23 cellular contexts compared by ENCODE assay signal in the genomic region with DNA sequence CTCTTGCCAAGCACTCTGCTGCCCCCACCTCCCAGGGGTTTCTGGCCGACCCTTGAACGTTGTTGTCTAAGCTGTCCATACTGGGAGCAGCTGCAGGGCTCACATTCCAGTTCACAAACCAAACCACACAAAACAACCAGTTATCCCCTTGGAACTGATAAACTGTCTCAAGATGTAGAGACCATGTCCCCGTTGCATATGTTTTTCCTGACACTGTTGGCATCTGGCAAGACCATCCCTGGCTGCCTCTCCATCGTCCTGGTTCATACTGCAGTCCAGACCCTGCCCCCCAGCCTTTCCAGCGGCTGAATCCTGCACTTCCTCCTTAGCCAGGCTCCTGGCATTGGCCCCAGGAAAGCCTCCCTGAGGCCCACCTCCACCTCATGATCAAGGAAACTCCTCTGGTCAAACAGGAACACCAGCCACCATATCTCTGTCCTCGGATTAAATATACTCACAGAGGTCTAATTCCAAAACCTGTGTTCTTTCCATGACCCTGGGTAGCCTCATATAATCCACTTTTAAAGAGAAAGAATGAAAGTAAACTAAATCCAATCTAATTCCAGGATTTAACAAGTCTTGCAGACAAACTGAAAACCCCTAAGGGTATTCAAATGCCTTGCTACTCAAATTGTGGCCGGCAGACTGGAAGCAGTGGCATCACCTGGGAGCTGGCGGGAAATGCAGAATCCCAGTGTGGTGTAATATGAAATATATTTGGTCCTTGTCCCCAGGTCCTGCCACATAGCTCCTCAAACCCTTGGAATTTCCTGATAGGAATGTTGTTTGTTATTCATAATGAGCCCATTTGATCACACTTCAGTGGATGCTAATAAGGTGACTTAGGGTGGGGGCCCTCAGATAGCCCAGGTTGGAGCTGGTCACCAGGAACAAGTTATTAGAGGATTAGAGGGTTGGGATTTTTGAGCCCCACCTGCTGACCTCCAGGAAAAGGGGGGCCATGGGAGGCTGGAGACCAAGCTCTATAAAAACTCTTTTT. TPM values are rescaled to one million over a fixed set of nuclear protein-coding genes. Genes with fewer than 3 reads are reported as not detected.
DNase-seq lines count a peak whose midpoint lies in the region; ATAC-seq, FAIRE-seq and TF ChIP-seq lines count a peak whose summit lies in the region.
"Had no signal": no experiment of that assay in that cellular context is flagged by ENCODE, and none has a peak within 500 bp of the region (broad histone marks: within the 10 kb centered on the region; RNA-seq: fewer than 3 reads in every experiment).

No MANE protein-coding gene starts in this region.

- H4K20me1 ChIP-seq in H9 (ENCODE audit: control insufficient read depth, insufficient read depth, insufficient read length), result no peaks in the 10 kb centered on the region

- H2BK20ac ChIP-seq in H9 (ENCODE audit: low read depth, low read length, poor library complexity, severe bottlenecking), result peak overlapping the region; percentile 1

- no peaks in the 10 kb centered on the region; a peak in 1 of 7 replicates for H3K36me3 Mint-ChIP-seq in H9 (ENCODE audit: insufficient read depth in 1 of 3, low read depth in 3 of 3)
- no peaks in the 10 kb centered on the region for H3K36me3 Mint-ChIP-seq in WTC11
- H3K36me3 Mint-ChIP-seq: CD4-positive, alpha-beta memory T cell had no signal

- H2BK15ac ChIP-seq in H9 (ENCODE audit: low read depth, low read length) (no peak overlapping the region), mesenchymal stem cell (ENCODE audit: low read depth, poor library complexity, severe bottlenecking) (no peak overlapping the region)

- H4K5ac ChIP-seq in H9 (ENCODE audit: insufficient read length, low read depth, low read length), result no peak overlapping the region

- H3K27ac ChIP-seq in H9 (ENCODE audit: insufficient read length, low read depth, low read length) (no peak overlapping the region), mesenchymal stem cell (ENCODE audit: low read length, poor library complexity, severe bottlenecking) (no peak overlapping the region), upper lobe of right lung (no peak overlapping the region)
- H3K27ac ChIP-seq: HL-60, PC-9, SJSA1 had no signal

- H3K9me3 Mint-ChIP-seq in H9 (no peaks in the 10 kb centered on the region; a peak in 1 of 5 replicates), WTC11 (no peaks in the 10 kb centered on the region)

- H3K79me2 ChIP-seq in H9 (ENCODE audit: insufficient read depth, low read length), result 0 out of 2 replicates have a peak, but pooled peaks cover 2% of the 10 kb centered on the region

- H4K8ac ChIP-seq in H9 (replicated peaks; ENCODE audit: insufficient read length, low read depth, low read length), result no peak overlapping the region
- no peak overlapping the region for H4K8ac ChIP-seq in mesenchymal stem cell (ENCODE audit: low read length)

- no peak overlapping the region for H3K4ac ChIP-seq in H9 (ENCODE audit: low read depth, low read length)
- no peak overlapping the region for H3K4ac ChIP-seq in mesenchymal stem cell (ENCODE audit: low read depth in 1 of 2, low read length in 2 of 2)

- H3K23me2 ChIP-seq in H9 (ENCODE audit: insufficient read length, low read depth, low read length, poor library complexity, severe bottlenecking), result no peaks in the 10 kb centered on the region

- H3K23ac ChIP-seq in H9 (ENCODE audit: insufficient read length, low read depth, low read length) (no peak overlapping the region), mesenchymal stem cell (ENCODE audit: low read length in 2 of 2) (peak overlapping the region in 1 of 2 experiments; percentile 6)

- no peak for FAIRE-seq in urothelium cell line (lab: Jason Lieb, UNC)
- FAIRE-seq: GM12878, HTR-8/SVneo had no signal

- H3K27me3 ChIP-seq in H9 (ENCODE audit: insufficient read depth, low read length) (no peaks in the 10 kb centered on the region), mesenchymal stem cell (ENCODE audit: control insufficient read depth in 1 of 2, insufficient read depth in 1 of 2, low read length in 2 of 2) (no peaks in the 10 kb centered on the region), upper lobe of right lung (no peaks in the 10 kb centered on the region)
- H3K27me3 ChIP-seq: SJSA1 had no signal

- H3K4me3 Mint-ChIP-seq in H9 (peak overlapping the region in 1 of 2 experiments; percentile 34; a peak in 1 of 5 replicates), WTC11 (no peak overlapping the region)
- H3K4me3 Mint-ChIP-seq: B cell; CD4-positive, alpha-beta memory T cell had no signal

- H3K27me3 Mint-ChIP-seq in H9 (ENCODE audit: low read depth) (peaks cover 5% of the 10 kb centered on the region), WTC11 (ENCODE audit: low read depth) (no peaks in the 10 kb centered on the region)

- no peak for TF ChIP-seq CTCF in H9 (conservative IDR thresholded peaks at IDR 0.05)
- TF ChIP-seq CTCF in WTC11 (IDR thresholded peaks at IDR 0.05), result no peak
- no peak for TF ChIP-seq CTCF in upper lobe of right lung (IDR thresholded peaks at IDR 0.05)

- no peak overlapping the region for H2BK5ac ChIP-seq in H9 (ENCODE audit: insufficient read length, low read length)
- H2BK5ac ChIP-seq in mesenchymal stem cell (ENCODE audit: low read depth, low read length, poor library complexity, severe bottlenecking), result no peak overlapping the region

- H3K27ac Mint-ChIP-seq in H9 (peak overlapping the region in 2 of 3 experiments; percentile 73 to 91; a peak in 5 of 7 replicates), WTC11 (peak overlapping the region; percentile 82)
- H3K27ac Mint-ChIP-seq: B cell; CD4-positive, alpha-beta memory T cell had no signal

- H3K4me2 ChIP-seq in H9 (ENCODE audit: insufficient read depth, insufficient read length, low read length) (no peak overlapping the region), mesenchymal stem cell (ENCODE audit: low read length, poor library complexity, severe bottlenecking) (no peak overlapping the region)
- H3K4me2 ChIP-seq: PC-9 had no signal

- H2AFZ ChIP-seq in H9 (ENCODE audit: low read length) (peak overlapping the region; percentile 7), mesenchymal stem cell (ENCODE audit: low read depth, low read length) (no peak overlapping the region)
- H2AFZ ChIP-seq: PC-9 had no signal

- intact Hi-C loops in upper lobe of right lung (cut with DNase I), result no loop called here

- H3K14ac ChIP-seq in H9 (ENCODE audit: insufficient read depth, low read length) (no peak overlapping the region), mesenchymal stem cell (ENCODE audit: low read length in 2 of 2) (no peak overlapping the region)

- CTCF ChIA-PET in WTC11 (lab: Charles Lee), result interaction anchor here (0.6 to 2.0 kb wide), 6 partner anchors 14 to 256 kb away, joined by 3 to 7 read pairs (median 4); partner anchors contain the start of gene GAS7

- no peaks in the 10 kb centered on the region for H3K79me1 ChIP-seq in H9 (ENCODE audit: insufficient read depth, low read depth, low read length, poor library complexity, severe bottlenecking)
- peaks cover 13% of the 10 kb centered on the region for H3K79me1 ChIP-seq in mesenchymal stem cell (replicated peaks; ENCODE audit: low read length, poor library complexity, severe bottlenecking)

- no peaks in the 10 kb centered on the region for H3K36me3 ChIP-seq in mesenchymal stem cell (ENCODE audit: control insufficient read depth in 1 of 2, insufficient read depth in 2 of 2, low read depth in 1 of 2, low read length in 2 of 2)
- no peaks in the 10 kb centered on the region for H3K36me3 ChIP-seq in upper lobe of right lung
- H3K36me3 ChIP-seq: HAP-1, SJSA1 had no signal

- DNase-seq in H9 (no peak), WTC11 (ENCODE audit: low spot score) (no peak), mesenchymal stem cell (no peak), upper lobe of right lung (peak; percentile 30), urothelium cell line (ENCODE audit: low spot score) (no peak)
- no peak for DNase-seq in stimulated activated CD4-positive, alpha-beta T cell treated with anti-CD3 and anti-CD28 coated beads, Interleukin-2, amount 100 ng/mL, for 24 hours
- DNase-seq: CD4-positive, alpha-beta memory T cell; DMS79 treated with DMSO at 0.1 percent for 48 hours; GDM1; KBM-7; NCI-H1048; NCI-H2081 treated with DMSO at 0.1 percent for 48 hours; NCI-H510A; NCI-H774; PC-9 had no signal

- H3K9ac ChIP-seq in H9 (ENCODE audit: extremely low read depth, insufficient read length, low read length) (no peak overlapping the region), mesenchymal stem cell (ENCODE audit: low read length) (no peak overlapping the region)

- no peak overlapping the region for H2AK5ac ChIP-seq in H9 (ENCODE audit: insufficient read length, low read length)
- no peak overlapping the region for H2AK5ac ChIP-seq in mesenchymal stem cell (ENCODE audit: low read length, severe bottlenecking)

- POLR2A ChIA-PET in WTC11 (lab: Charles Lee), result no interaction called here

- no peak overlapping the region for H3T11ph ChIP-seq in H9 (ENCODE audit: low read length)

- H3K56ac ChIP-seq in H9 (ENCODE audit: insufficient read length, low read depth, low read length), result no peak overlapping the region

- H3K4me1 Mint-ChIP-seq in H9 (peaks cover 42 to 46% of the 10 kb centered on the region in 2 experiments), WTC11 (peaks cover 49% of the 10 kb centered on the region)
- H3K4me1 Mint-ChIP-seq: B cell; CD4-positive, alpha-beta memory T cell had no signal

- no peaks in the 10 kb centered on the region for H3K9me3 ChIP-seq in H9 (ENCODE audit: control insufficient read depth, low read depth, low read length)
- no peaks in the 10 kb centered on the region for H3K9me3 ChIP-seq in mesenchymal stem cell (ENCODE audit: control insufficient read depth, low read length)
- H3K9me3 ChIP-seq in upper lobe of right lung, result no peaks in the 10 kb centered on the region
- H3K9me3 ChIP-seq: HAP-1, SJSA1 had no signal

- H2BK12ac ChIP-seq in H9 (ENCODE audit: insufficient read length, low read depth, low read length), result no peak overlapping the region
- H2BK12ac ChIP-seq in mesenchymal stem cell (ENCODE audit: low read length in 2 of 2), result no peak overlapping the region

- H3K4me3 ChIP-seq in mesenchymal stem cell (ENCODE audit: insufficient read depth in 1 of 2, low read depth in 1 of 2, low read length in 2 of 2), result no peak overlapping the region
- no peak overlapping the region for H3K4me3 ChIP-seq in upper lobe of right lung
- H3K4me3 ChIP-seq: GM12878, HAP-1, PC-9, SJSA1 had no signal

- H4K91ac ChIP-seq in H9 (ENCODE audit: insufficient read length, low read depth, low read length) (no peak overlapping the region), mesenchymal stem cell (ENCODE audit: low read length) (peak overlapping the region; percentile 5)

- H3K4me1 ChIP-seq in H9 (ENCODE audit: insufficient read depth, low read length) (peaks cover 12% of the 10 kb centered on the region), mesenchymal stem cell (ENCODE audit: control insufficient read depth, insufficient read depth, low read depth, low read length) (no peaks in the 10 kb centered on the region), upper lobe of right lung (no peaks in the 10 kb centered on the region)
- H3K4me1 ChIP-seq: HAP-1 had no signal

- H2BK120ac ChIP-seq in H9 (ENCODE audit: low read depth, low read length, poor library complexity, severe bottlenecking) (no peak overlapping the region), mesenchymal stem cell (ENCODE audit: low read depth, low read length) (no peak overlapping the region)

- H3K18ac ChIP-seq in H9 (ENCODE audit: insufficient read length, low read depth, low read length) (no peak overlapping the region), mesenchymal stem cell (ENCODE audit: low read depth in 1 of 2, low read length in 2 of 2) (no peak overlapping the region)

- peak; percentile 74 for ATAC-seq in WTC11
- no peak for ATAC-seq in upper lobe of right lung
- no peak for ATAC-seq in GM19351 (IDR thresholded peaks at IDR 0.05; ENCODE audit: unreplicated experiment)
- ATAC-seq: GM12878 had no signal

- no CpG with 5 or more reads among the region's 8 CpGs for WGBS in H9 (ENCODE audit: extremely low coverage, insufficient read length, low lambda C conversion rate)
- WGBS in mesenchymal stem cell, result 73% methylated on average over 8 of the region's 8 CpGs

RNA-seq across cellular contexts. Expression of gene GAS7, which starts 14.2 kb away (rescaled TPM):
- 4.8 and 6.0 TPM in 2 replicates for total RNA-seq in H9 (2021)
- total RNA-seq in WTC11 (2021), result 12.3 to 13.9 TPM (median 13.4 TPM) in 3 replicates
- 20.4 TPM for polyA plus RNA-seq in mesenchymal stem cell (2013, experiment 1 of 2)
- 21.6 TPM for polyA plus RNA-seq in mesenchymal stem cell (2013, experiment 2 of 2)
- total RNA-seq in upper lobe of right lung, result 50.6 TPM
- total RNA-seq: MCF 10A, PC-9 had no signal
